In the genomic region with DNA sequence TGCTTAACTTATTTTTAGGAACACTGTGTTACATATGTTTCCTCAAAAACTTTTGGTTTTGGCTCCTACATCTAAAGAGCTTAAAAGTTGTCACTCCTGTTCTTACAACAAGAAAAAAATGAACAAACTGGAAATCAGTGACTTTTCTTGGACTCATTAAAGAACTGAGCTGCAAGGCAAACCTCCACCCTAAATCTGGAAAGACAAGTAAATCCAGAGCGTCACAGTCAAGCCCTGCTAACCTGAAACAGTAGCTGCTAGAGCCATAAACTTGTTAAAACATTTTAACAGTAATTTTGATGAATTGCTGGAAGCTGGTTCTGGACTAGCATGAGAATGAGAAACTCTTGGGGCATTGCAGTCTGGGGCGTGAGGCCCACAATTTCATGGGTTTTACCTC, we compare ENCODE assay signal across 28 cellular contexts.
"Had no signal": no experiment of that assay in that cellular context is flagged by ENCODE, and none has a peak within 500 bp of the region (broad histone marks: within the 10 kb centered on the region; RNA-seq: fewer than 3 reads in every experiment).

No MANE protein-coding gene starts in this region.

- H3K4me1 Mint-ChIP-seq: activated CD4-positive, alpha-beta T cell treated with anti-CD3 and anti-CD28 coated beads, Interleukin-2, amount 10 ng/mL, durations not matched to agents 7 days and 5 days; activated naive CD4-positive, alpha-beta T cell treated with anti-CD3 and anti-CD28 coated beads, Interleukin-2, amount 50 U/mL, for 24 hours; activated naive CD8-positive, alpha-beta T cell treated with anti-CD3 and anti-CD28 coated beads, Interleukin-2, amount 10 ng/mL, durations not matched to agents 7 days and 5 days had no signal

- H3K27me3 ChIP-seq: body of pancreas, breast epithelium, Peyer's patch, SJSA1 had no signal

- H3K4me1 ChIP-seq: body of pancreas, breast epithelium, Peyer's patch, SJSA1 had no signal

- DNase-seq: activated CD4-positive, alpha-beta T cell treated with anti-CD3 and anti-CD28 coated beads, Interleukin-2, amount 10 ng/mL, durations not matched to agents 7 days and 5 days; activated CD4-positive, alpha-beta T cell treated with anti-CD3 and anti-CD28 coated beads, Interleukin-2, amount 50 U/mL, for 48 hours; activated CD8-positive, alpha-beta T cell treated with anti-CD3 and anti-CD28 coated beads, Interleukin-2, amount 10 ng/mL, durations not matched to agents 7 days and 5 days; activated gamma-delta T cell; activated naive CD4-positive, alpha-beta T cell treated with Interleukin-2 at 50 U/mL for 16 hours; activated naive CD8-positive, alpha-beta T cell treated with anti-CD3 and anti-CD28 coated beads, Interleukin-2, amount 10 ng/mL, durations not matched to agents 7 days and 5 days; activated T-cell treated with anti-CD3 and anti-CD28 coated beads, Interleukin-2, amount 50 U/mL, for 24 hours; amygdala; body of pancreas; MM.1S; MV-4-11; NCI-H1092; NCI-H1436 treated with DMSO at 0.1 percent for 48 hours; NCI-H1694 treated with DMSO at 0.1 percent for 48 hours; NCI-H2029; NCI-H345; NCI-H524 treated with DMSO at 0.1 percent for 48 hours; Peyer's patch; RPMI8226; SHP77 treated with DMSO at 0.1 percent for 48 hours; SK-N-SH had no signal

- H3K36me3 ChIP-seq: breast epithelium, Peyer's patch, SJSA1 had no signal

- H3K4me3 Mint-ChIP-seq: activated CD4-positive, alpha-beta T cell treated with anti-CD3 and anti-CD28 coated beads, Interleukin-2, amount 10 ng/mL, durations not matched to agents 7 days and 5 days; activated CD8-positive, alpha-beta T cell treated with anti-CD3 and anti-CD28 coated beads, Interleukin-2, amount 10 ng/mL, durations not matched to agents 7 days and 5 days; activated naive CD4-positive, alpha-beta T cell treated with anti-CD3 and anti-CD28 coated beads, Interleukin-2, amount 50 U/mL, for 24 hours; activated naive CD8-positive, alpha-beta T cell treated with anti-CD3 and anti-CD28 coated beads, Interleukin-2, amount 10 ng/mL, durations not matched to agents 7 days and 5 days; activated T-cell treated with anti-CD3 and anti-CD28 coated beads, Interleukin-2, amount 50 U/mL, for 24 hours; T-helper 1 cell treated with Interleukin-12 subunit alpha and Interleukin-12 subunit beta and Interleukin-4 antibody, amounts not matched to agents 30 μg/mL and 1 μg/mL, for 36 hours; T-helper 2 cell treated with Interferon-gamma antibody and Interleukin-4, amounts not matched to agents 5 μg/mL and 100 μg/mL, for 36 hours had no signal

- H3K27me3 Mint-ChIP-seq: activated CD4-positive, alpha-beta T cell treated with anti-CD3 and anti-CD28 coated beads, Interleukin-2, amount 10 ng/mL, durations not matched to agents 7 days and 5 days; activated naive CD4-positive, alpha-beta T cell treated with anti-CD3 and anti-CD28 coated beads, Interleukin-2, amount 50 U/mL, for 24 hours; activated naive CD8-positive, alpha-beta T cell treated with anti-CD3 and anti-CD28 coated beads, Interleukin-2, amount 10 ng/mL, durations not matched to agents 7 days and 5 days; activated T-cell treated with anti-CD3 and anti-CD28 coated beads, Interleukin-2, amount 50 U/mL, for 24 hours had no signal

- H3K27ac ChIP-seq: body of pancreas, breast epithelium, KMS-11, Peyer's patch, SJSA1 had no signal

- H3K36me3 Mint-ChIP-seq: activated naive CD4-positive, alpha-beta T cell treated with anti-CD3 and anti-CD28 coated beads, Interleukin-2, amount 50 U/mL, for 24 hours; activated naive CD8-positive, alpha-beta T cell treated with anti-CD3 and anti-CD28 coated beads, Interleukin-2, amount 10 ng/mL, durations not matched to agents 7 days and 5 days had no signal

- H3K9me3 Mint-ChIP-seq: activated CD4-positive, alpha-beta T cell treated with anti-CD3 and anti-CD28 coated beads, Interleukin-2, amount 10 ng/mL, durations not matched to agents 7 days and 5 days; activated naive CD8-positive, alpha-beta T cell treated with anti-CD3 and anti-CD28 coated beads, Interleukin-2, amount 10 ng/mL, durations not matched to agents 7 days and 5 days had no signal

- H3K9me3 ChIP-seq: body of pancreas, Peyer's patch, SJSA1, SK-N-SH had no signal

- ATAC-seq: activated CD8-positive, alpha-beta T cell treated with anti-CD3 and anti-CD28 coated beads, Interleukin-2, amount 10 ng/mL, durations not matched to agents 7 days and 5 days; body of pancreas had no signal

- H3K27ac Mint-ChIP-seq: activated CD4-positive, alpha-beta T cell treated with anti-CD3 and anti-CD28 coated beads, Interleukin-2, amount 10 ng/mL, durations not matched to agents 7 days and 5 days; activated CD8-positive, alpha-beta T cell treated with anti-CD3 and anti-CD28 coated beads, Interleukin-2, amount 10 ng/mL, durations not matched to agents 7 days and 5 days; activated naive CD4-positive, alpha-beta T cell treated with anti-CD3 and anti-CD28 coated beads, Interleukin-2, amount 50 U/mL, for 24 hours; activated naive CD8-positive, alpha-beta T cell treated with anti-CD3 and anti-CD28 coated beads, Interleukin-2, amount 10 ng/mL, durations not matched to agents 7 days and 5 days; activated T-cell treated with anti-CD3 and anti-CD28 coated beads, Interleukin-2, amount 50 U/mL, for 24 hours; activated T-helper 2 cell treated with anti-CD3 and anti-CD28 coated beads, Interferon-gamma antibody, Interleukin-2, Interleukin-4, amounts not matched to agents 10 μg/mL and 5 μg/mL and 100 μg/mL, durations not matched to agents 14 hours and 24 hours and 36 hours; T-helper 1 cell treated with Interleukin-12 subunit alpha and Interleukin-12 subunit beta and Interleukin-4 antibody, amounts not matched to agents 30 μg/mL and 1 μg/mL, for 36 hours; T-helper 2 cell treated with Interferon-gamma antibody and Interleukin-4, amounts not matched to agents 5 μg/mL and 100 μg/mL, for 36 hours had no signal

- H3K4me3 ChIP-seq: body of pancreas, breast epithelium, Peyer's patch, SJSA1 had no signal
